ENCODE assay signal across 8 cellular contexts in genomic region chr10:32684291-32684690, GRCh38.
"Had no signal": no experiment of that assay in that cellular context is flagged by ENCODE, and none has a peak within 500 bp of the region (broad histone marks: within the 10 kb centered on the region; RNA-seq: fewer than 3 reads in every experiment).

No MANE protein-coding gene starts in this region.

- ATAC-seq: GM23338 had no signal

- DNase-seq: H9, HCEC 1CT, IMR-90, KBM-7 had no signal

- H3K9ac ChIP-seq: KMS-11 had no signal

- FAIRE-seq: H1, H54 had no signal

- H3K4me2 ChIP-seq: GM23338, KMS-11 had no signal

- H3K4me3 ChIP-seq: GM23338 had no signal

- H3K27ac ChIP-seq: KMS-11 had no signal
